In the genomic region with DNA sequence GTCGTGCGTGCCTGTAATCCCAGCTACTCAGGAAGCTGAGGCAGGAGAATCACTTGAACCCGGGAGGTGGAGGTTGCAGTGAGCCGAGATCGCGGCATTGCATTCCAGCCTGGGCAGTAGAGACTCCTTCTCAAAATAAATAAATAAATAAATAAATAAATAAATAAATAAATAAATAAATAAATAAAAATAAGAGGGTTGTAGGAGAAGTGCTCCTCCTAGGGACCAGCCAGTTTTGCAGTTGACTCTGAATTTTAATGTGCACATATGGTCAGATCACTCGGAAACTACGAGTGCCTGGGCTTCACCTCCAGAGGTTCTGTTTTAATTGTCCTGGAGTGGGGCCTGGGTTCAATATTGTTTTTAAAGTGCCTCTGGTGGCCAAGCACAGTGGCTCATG, we compare ENCODE assay signal across 1 cellular context.
TF ChIP-seq lines count a peak whose summit lies in the region.

No MANE protein-coding gene starts in this region.

TF ChIP-seq in HEK293, 187 proteins besides CTCF, POLR2A, EP300 and RAD21 (continued from another document):
- TF ChIP-seq ZFP37 (tag by site-specific recombination; IDR thresholded peaks at IDR 0.05) = peak; percentile 92
- TF ChIP-seq ZNF555 (tag by site-specific recombination; conservative IDR thresholded peaks at IDR 0.05) = peak; percentile 99
- TF ChIP-seq, protein P1, sequence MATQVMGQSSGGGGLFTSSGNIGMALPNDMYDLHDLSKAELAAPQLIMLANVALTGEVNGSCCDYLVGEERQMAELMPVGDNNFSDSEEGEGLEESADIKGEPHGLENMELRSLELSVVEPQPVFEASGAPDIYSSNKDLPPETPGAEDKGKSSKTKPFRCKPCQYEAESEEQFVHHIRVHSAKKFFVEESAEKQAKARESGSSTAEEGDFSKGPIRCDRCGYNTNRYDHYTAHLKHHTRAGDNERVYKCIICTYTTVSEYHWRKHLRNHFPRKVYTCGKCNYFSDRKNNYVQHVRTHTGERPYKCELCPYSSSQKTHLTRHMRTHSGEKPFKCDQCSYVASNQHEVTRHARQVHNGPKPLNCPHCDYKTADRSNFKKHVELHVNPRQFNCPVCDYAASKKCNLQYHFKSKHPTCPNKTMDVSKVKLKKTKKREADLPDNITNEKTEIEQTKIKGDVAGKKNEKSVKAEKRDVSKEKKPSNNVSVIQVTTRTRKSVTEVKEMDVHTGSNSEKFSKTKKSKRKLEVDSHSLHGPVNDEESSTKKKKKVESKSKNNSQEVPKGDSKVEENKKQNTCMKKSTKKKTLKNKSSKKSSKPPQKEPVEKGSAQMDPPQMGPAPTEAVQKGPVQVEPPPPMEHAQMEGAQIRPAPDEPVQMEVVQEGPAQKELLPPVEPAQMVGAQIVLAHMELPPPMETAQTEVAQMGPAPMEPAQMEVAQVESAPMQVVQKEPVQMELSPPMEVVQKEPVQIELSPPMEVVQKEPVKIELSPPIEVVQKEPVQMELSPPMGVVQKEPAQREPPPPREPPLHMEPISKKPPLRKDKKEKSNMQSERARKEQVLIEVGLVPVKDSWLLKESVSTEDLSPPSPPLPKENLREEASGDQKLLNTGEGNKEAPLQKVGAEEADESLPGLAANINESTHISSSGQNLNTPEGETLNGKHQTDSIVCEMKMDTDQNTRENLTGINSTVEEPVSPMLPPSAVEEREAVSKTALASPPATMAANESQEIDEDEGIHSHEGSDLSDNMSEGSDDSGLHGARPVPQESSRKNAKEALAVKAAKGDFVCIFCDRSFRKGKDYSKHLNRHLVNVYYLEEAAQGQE (tag by site-specific recombination; IDR thresholded peaks at IDR 0.05) = peak; percentile 86
- peak; percentile 37; the same call in 1 of the 2 replicates for TF ChIP-seq ZNF341 (tag by site-specific recombination; IDR thresholded peaks at IDR 0.05; ENCODE audit: low read depth)
- TF ChIP-seq ZNF121 (tag by site-specific recombination; IDR thresholded peaks at IDR 0.05) = peak; percentile 39; the same call in 1 of the 2 replicates
- TF ChIP-seq ZNF19 (tag by site-specific recombination; IDR thresholded peaks at IDR 0.05; ENCODE audit: low read depth) = peak; percentile 63; the same call in 1 of the 2 replicates
- TF ChIP-seq, protein P2, sequence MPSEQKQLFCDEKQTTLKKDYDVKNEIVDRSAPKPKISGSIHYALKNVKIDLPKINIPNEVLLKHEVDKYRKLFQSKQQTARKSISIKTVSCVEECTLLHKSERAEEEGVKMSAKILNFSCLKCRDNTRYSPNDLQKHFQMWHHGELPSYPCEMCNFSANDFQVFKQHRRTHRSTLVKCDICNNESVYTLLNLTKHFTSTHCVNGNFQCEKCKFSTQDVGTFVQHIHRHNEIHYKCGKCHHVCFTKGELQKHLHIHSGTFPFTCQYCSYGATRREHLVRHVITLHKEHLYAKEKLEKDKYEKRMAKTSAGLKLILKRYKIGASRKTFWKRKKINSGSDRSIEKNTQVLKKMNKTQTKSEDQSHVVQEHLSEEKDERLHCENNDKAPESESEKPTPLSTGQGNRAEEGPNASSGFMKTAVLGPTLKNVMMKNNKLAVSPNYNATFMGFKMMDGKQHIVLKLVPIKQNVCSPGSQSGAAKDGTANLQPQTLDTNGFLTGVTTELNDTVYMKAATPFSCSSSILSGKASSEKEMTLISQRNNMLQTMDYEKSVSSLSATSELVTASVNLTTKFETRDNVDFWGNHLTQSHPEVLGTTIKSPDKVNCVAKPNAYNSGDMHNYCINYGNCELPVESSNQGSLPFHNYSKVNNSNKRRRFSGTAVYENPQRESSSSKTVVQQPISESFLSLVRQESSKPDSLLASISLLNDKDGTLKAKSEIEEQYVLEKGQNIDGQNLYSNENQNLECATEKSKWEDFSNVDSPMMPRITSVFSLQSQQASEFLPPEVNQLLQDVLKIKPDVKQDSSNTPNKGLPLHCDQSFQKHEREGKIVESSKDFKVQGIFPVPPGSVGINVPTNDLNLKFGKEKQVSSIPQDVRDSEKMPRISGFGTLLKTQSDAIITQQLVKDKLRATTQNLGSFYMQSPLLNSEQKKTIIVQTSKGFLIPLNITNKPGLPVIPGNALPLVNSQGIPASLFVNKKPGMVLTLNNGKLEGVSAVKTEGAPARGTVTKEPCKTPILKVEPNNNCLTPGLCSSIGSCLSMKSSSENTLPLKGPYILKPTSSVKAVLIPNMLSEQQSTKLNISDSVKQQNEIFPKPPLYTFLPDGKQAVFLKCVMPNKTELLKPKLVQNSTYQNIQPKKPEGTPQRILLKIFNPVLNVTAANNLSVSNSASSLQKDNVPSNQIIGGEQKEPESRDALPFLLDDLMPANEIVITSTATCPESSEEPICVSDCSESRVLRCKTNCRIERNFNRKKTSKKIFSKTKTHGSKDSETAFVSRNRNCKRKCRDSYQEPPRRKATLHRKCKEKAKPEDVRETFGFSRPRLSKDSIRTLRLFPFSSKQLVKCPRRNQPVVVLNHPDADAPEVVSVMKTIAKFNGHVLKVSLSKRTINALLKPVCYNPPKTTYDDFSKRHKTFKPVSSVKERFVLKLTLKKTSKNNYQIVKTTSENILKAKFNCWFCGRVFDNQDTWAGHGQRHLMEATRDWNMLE (tag by site-specific recombination; conservative IDR thresholded peaks at IDR 0.05; ENCODE audit: low read depth) = peak; percentile 96
- peak; percentile 98 for TF ChIP-seq ZNF394 (tag by site-specific recombination; IDR thresholded peaks at IDR 0.05; ENCODE audit: borderline replicate concordance)
- peak; percentile 19; the same call in 1 of the 2 replicates for TF ChIP-seq SP3 (tag by site-specific recombination; IDR thresholded peaks at IDR 0.05)
- peak; percentile 82 for TF ChIP-seq ZNF560 (tag by site-specific recombination; IDR thresholded peaks at IDR 0.05; ENCODE audit: borderline replicate concordance)
- TF ChIP-seq ZNF623 (tag by site-specific recombination; IDR thresholded peaks at IDR 0.05) = peak; percentile 84
- peak; percentile 69 for TF ChIP-seq ZNF529 (tag by site-specific recombination; IDR thresholded peaks at IDR 0.05; ENCODE audit: insufficient replicate concordance)
- TF ChIP-seq, protein P3, sequence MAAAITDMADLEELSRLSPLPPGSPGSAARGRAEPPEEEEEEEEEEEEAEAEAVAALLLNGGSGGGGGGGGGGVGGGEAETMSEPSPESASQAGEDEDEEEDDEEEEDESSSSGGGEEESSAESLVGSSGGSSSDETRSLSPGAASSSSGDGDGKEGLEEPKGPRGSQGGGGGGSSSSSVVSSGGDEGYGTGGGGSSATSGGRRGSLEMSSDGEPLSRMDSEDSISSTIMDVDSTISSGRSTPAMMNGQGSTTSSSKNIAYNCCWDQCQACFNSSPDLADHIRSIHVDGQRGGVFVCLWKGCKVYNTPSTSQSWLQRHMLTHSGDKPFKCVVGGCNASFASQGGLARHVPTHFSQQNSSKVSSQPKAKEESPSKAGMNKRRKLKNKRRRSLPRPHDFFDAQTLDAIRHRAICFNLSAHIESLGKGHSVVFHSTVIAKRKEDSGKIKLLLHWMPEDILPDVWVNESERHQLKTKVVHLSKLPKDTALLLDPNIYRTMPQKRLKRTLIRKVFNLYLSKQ (tag by site-specific recombination; IDR thresholded peaks at IDR 0.05; ENCODE audit: borderline replicate concordance) = peak; percentile 94
- TF ChIP-seq ZBTB8A (tag by site-specific recombination; IDR thresholded peaks at IDR 0.05) = peak; percentile 87
- TF ChIP-seq, protein P4, sequence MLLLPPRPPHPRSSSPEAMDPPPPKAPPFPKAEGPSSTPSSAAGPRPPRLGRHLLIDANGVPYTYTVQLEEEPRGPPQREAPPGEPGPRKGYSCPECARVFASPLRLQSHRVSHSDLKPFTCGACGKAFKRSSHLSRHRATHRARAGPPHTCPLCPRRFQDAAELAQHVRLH (tag by site-specific recombination; IDR thresholded peaks at IDR 0.05) = peak; percentile 49; the same call in 1 of the 2 replicates
- TF ChIP-seq GLI2 (tag by site-specific recombination; IDR thresholded peaks at IDR 0.05; ENCODE audit: borderline replicate concordance, low read depth) = peak; percentile 48; the same call in 1 of the 2 replicates
- 0 out of 2 replicates have a peak, but pooled peaks have one; percentile 53 for TF ChIP-seq ZNF354C (tag by site-specific recombination; IDR thresholded peaks at IDR 0.05; ENCODE audit: borderline replicate concordance, low read depth)
- peak; percentile 59; the same call in 1 of the 2 replicates for TF ChIP-seq ZFP3 (tag by site-specific recombination; IDR thresholded peaks at IDR 0.05; ENCODE audit: low read depth)
- peak; percentile 62 for TF ChIP-seq ZNF629 (tag by site-specific recombination; IDR thresholded peaks at IDR 0.05)
- TF ChIP-seq, protein P5, sequence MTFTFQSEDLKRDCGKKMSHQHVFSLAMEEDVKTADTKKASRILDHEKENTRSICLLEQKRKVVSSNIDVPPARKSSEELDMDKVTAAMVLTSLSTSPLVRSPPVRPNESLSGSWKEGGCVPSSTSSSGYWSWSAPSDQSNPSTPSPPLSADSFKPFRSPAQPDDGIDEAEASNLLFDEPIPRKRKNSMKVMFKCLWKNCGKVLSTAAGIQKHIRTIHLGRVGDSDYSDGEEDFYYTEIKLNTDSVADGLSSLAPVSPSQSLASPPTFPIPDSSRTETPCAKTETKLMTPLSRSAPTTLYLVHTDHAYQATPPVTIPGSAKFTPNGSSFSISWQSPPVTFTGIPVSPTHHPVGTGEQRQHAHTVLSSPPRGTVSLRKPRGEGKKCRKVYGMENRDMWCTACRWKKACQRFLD (tag by site-specific recombination; IDR thresholded peaks at IDR 0.05) = peak; percentile 52; the same call in 1 of the 2 replicates
- peak; percentile 88 for TF ChIP-seq ZNF558 (tag by site-specific recombination; IDR thresholded peaks at IDR 0.05)
- TF ChIP-seq ZNF510 (tag by site-specific recombination; IDR thresholded peaks at IDR 0.05; ENCODE audit: insufficient replicate concordance) = peak; percentile 90
- TF ChIP-seq ZXDB (tag by site-specific recombination; IDR thresholded peaks at IDR 0.05) = peak; percentile 83
- peak; percentile 85; the same call in 1 of the 2 replicates for TF ChIP-seq ZNF202 (tag by site-specific recombination; IDR thresholded peaks at IDR 0.05; ENCODE audit: borderline replicate concordance)
